8 cellular contexts compared by ENCODE assay signal in genomic region chr10:32318476-32318896, GRCh38. TPM values are rescaled to one million over a fixed set of nuclear protein-coding genes. Genes with fewer than 3 reads are reported as not detected.
DNase-seq lines count a peak whose midpoint lies in the region; ATAC-seq and TF ChIP-seq lines count a peak whose summit lies in the region.

No MANE protein-coding gene starts in this region.

- no peak overlapping the region for H4K8ac ChIP-seq in mesenchymal stem cell (ENCODE audit: low read length)

- no peak overlapping the region for H3K4me3 ChIP-seq in mesenchymal stem cell (ENCODE audit: insufficient read depth in 1 of 2, low read depth in 1 of 2, low read length in 2 of 2)

- no peak overlapping the region for H3K4me2 ChIP-seq in mesenchymal stem cell (ENCODE audit: low read length, poor library complexity, severe bottlenecking)

- H3K27me3 Mint-ChIP-seq in CD14-positive monocyte (ENCODE audit: low read depth in 3 of 3): no peaks in the 10 kb centered on the region
- H3K27me3 Mint-ChIP-seq in activated naive CD8-positive, alpha-beta T cell: no peaks in the 10 kb centered on the region
- H3K27me3 Mint-ChIP-seq in stimulated activated naive CD8-positive, alpha-beta T cell treated with anti-CD3 and anti-CD28 coated beads, Interleukin-15, Interleukin-2, amounts not matched to agents 100 ng/mL and 50 ng/mL, for 24 hours: no peaks in the 10 kb centered on the region

- intact Hi-C loops in CD14-positive monocyte (cut with micrococcal nuclease): loop anchor here in 1 of 2 donors (2.0 kb wide), 1 partner anchor 28 kb away; the partner anchor contains the start of gene EPC1

- no peaks in the 10 kb centered on the region for H3K9me3 Mint-ChIP-seq in CD14-positive monocyte
- no peaks in the 10 kb centered on the region for H3K9me3 Mint-ChIP-seq in activated naive CD8-positive, alpha-beta T cell (ENCODE audit: low read depth)
- H3K9me3 Mint-ChIP-seq in stimulated activated naive CD8-positive, alpha-beta T cell treated with anti-CD3 and anti-CD28 coated beads, Interleukin-15, Interleukin-2, amounts not matched to agents 100 ng/mL and 50 ng/mL, for 24 hours: peaks cover 9% of the 10 kb centered on the region

- H3K9ac ChIP-seq in mesenchymal stem cell (ENCODE audit: low read length): no peak overlapping the region

- H3K79me1 ChIP-seq in mesenchymal stem cell (replicated peaks; ENCODE audit: low read length, poor library complexity, severe bottlenecking): no peaks in the 10 kb centered on the region

- no peaks in the 10 kb centered on the region for H3K27me3 ChIP-seq in mesenchymal stem cell (ENCODE audit: control insufficient read depth in 1 of 2, insufficient read depth in 1 of 2, low read length in 2 of 2)

- no peak overlapping the region for H2AK5ac ChIP-seq in mesenchymal stem cell (ENCODE audit: low read length, severe bottlenecking)

- no peaks in the 10 kb centered on the region for H3K4me1 ChIP-seq in mesenchymal stem cell (ENCODE audit: control insufficient read depth, insufficient read depth, low read depth, low read length)

- no peak overlapping the region for H2BK12ac ChIP-seq in mesenchymal stem cell (ENCODE audit: low read length in 2 of 2)

- H3K4ac ChIP-seq in mesenchymal stem cell (ENCODE audit: low read depth in 1 of 2, low read length in 2 of 2): no peak overlapping the region

- peak; percentile 86 for DNase-seq in CD14-positive monocyte (ENCODE audit: low spot score)
- no peak for DNase-seq in amniotic stem cell (lab: John Stamatoyannopoulos, UW)
- DNase-seq in mesenchymal stem cell: no peak
- DNase-seq in stimulated activated CD4-positive, alpha-beta T cell treated with anti-CD3 and anti-CD28 coated beads, Interleukin-12 subunit alpha, Interleukin-12 subunit beta, amount 100 ng/mL, for 4 hours: no peak

- no peak overlapping the region for H3K18ac ChIP-seq in mesenchymal stem cell (ENCODE audit: low read depth in 1 of 2, low read length in 2 of 2)

- no peak overlapping the region for H2BK5ac ChIP-seq in mesenchymal stem cell (ENCODE audit: low read depth, low read length, poor library complexity, severe bottlenecking)

- H3K4me3 Mint-ChIP-seq in CD14-positive monocyte: peak overlapping the region; percentile 34 to 57
- H3K4me3 Mint-ChIP-seq in activated naive CD8-positive, alpha-beta T cell: peak overlapping the region; percentile 38
- peak overlapping the region; percentile 42 for H3K4me3 Mint-ChIP-seq in stimulated activated naive CD8-positive, alpha-beta T cell treated with anti-CD3 and anti-CD28 coated beads, Interleukin-15, Interleukin-2, amounts not matched to agents 100 ng/mL and 50 ng/mL, for 24 hours

- no peak for TF ChIP-seq CTCF in CD14-positive monocyte (IDR thresholded peaks at IDR 0.05)

- no peak overlapping the region for H4K91ac ChIP-seq in mesenchymal stem cell (ENCODE audit: low read length)

- H2BK120ac ChIP-seq in mesenchymal stem cell (ENCODE audit: low read depth, low read length): no peak overlapping the region

- H3K23ac ChIP-seq in mesenchymal stem cell (ENCODE audit: low read length in 2 of 2): no peak overlapping the region

- H2AFZ ChIP-seq in mesenchymal stem cell (ENCODE audit: low read depth, low read length): no peak overlapping the region

- H3K36me3 Mint-ChIP-seq in CD14-positive monocyte: peaks cover 7 to 9% of the 10 kb centered on the region in 2 donors
- peaks cover 2% of the 10 kb centered on the region for H3K36me3 Mint-ChIP-seq in activated naive CD8-positive, alpha-beta T cell
- H3K36me3 Mint-ChIP-seq in stimulated activated naive CD8-positive, alpha-beta T cell treated with anti-CD3 and anti-CD28 coated beads, Interleukin-15, Interleukin-2, amounts not matched to agents 100 ng/mL and 50 ng/mL, for 24 hours (ENCODE audit: low read depth): peaks cover 26% of the 10 kb centered on the region

- no peak overlapping the region for H3K14ac ChIP-seq in mesenchymal stem cell (ENCODE audit: low read length in 2 of 2)

- H3K36me3 ChIP-seq in mesenchymal stem cell (ENCODE audit: control insufficient read depth in 1 of 2, insufficient read depth in 2 of 2, low read depth in 1 of 2, low read length in 2 of 2): peaks cover 0 to 6% of the 10 kb centered on the region in 2 experiments

- WGBS in mesenchymal stem cell: 90% methylated on average over 4 of the region's 4 CpGs

- H3K9me3 ChIP-seq in mesenchymal stem cell (ENCODE audit: control insufficient read depth, low read length): no peaks in the 10 kb centered on the region

- no peak overlapping the region for H3K27ac ChIP-seq in mesenchymal stem cell (ENCODE audit: low read length, poor library complexity, severe bottlenecking)

- H2BK15ac ChIP-seq in mesenchymal stem cell (ENCODE audit: low read depth, poor library complexity, severe bottlenecking): no peak overlapping the region

- H3K27ac Mint-ChIP-seq in CD14-positive monocyte: peak overlapping the region; percentile 94 to 98 (median 96)
- peak overlapping the region; percentile 87 for H3K27ac Mint-ChIP-seq in activated naive CD8-positive, alpha-beta T cell
- peak overlapping the region; percentile 71 for H3K27ac Mint-ChIP-seq in stimulated activated naive CD8-positive, alpha-beta T cell treated with anti-CD3 and anti-CD28 coated beads, Interleukin-15, Interleukin-2, amounts not matched to agents 100 ng/mL and 50 ng/mL, for 24 hours

- ATAC-seq in GM19035 (IDR thresholded peaks at IDR 0.05; ENCODE audit: unreplicated experiment): peak; percentile 35
- ATAC-seq in HG03175 (IDR thresholded peaks at IDR 0.05; ENCODE audit: unreplicated experiment): peak; percentile 42

- peaks cover 72% of the 10 kb centered on the region for H3K4me1 Mint-ChIP-seq in CD14-positive monocyte
- H3K4me1 Mint-ChIP-seq in activated naive CD8-positive, alpha-beta T cell (ENCODE audit: low read depth): peaks cover 88% of the 10 kb centered on the region
- H3K4me1 Mint-ChIP-seq in stimulated activated naive CD8-positive, alpha-beta T cell treated with anti-CD3 and anti-CD28 coated beads, Interleukin-15, Interleukin-2, amounts not matched to agents 100 ng/mL and 50 ng/mL, for 24 hours (ENCODE audit: low read depth): peaks cover 87% of the 10 kb centered on the region

RNA-seq across cellular contexts. Expression of gene EPC1, which starts 28.5 kb away (rescaled TPM):
- polyA plus RNA-seq in CD14-positive monocyte: 10 to 100 TPM; 28.3 to 31.0 TPM
- polyA plus RNA-seq in mesenchymal stem cell (2013, experiment 1 of 2): 13.3 TPM
- polyA plus RNA-seq in mesenchymal stem cell (2013, experiment 2 of 2): 13.9 TPM
